Comparison of ENCODE assay signal across 22 cellular contexts in the genomic region with DNA sequence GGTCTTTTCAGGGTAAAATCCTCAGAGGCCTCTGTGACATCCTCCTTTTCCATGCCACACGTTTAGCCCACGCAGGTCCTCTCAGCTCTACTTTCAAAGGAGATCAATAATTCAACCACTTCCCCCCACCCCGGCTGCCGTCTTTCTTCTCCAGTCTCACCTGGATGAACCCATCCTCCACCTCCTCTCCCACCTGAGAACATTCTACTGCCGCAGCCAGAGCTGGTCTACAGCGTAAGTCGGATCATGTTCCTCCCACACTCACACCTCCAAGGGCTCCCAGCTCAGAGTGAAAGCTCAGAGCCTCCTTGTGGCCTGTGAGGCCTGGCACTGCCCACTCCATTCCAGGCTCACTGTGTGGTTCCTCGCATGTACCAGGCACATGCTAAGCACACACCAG.
DNase-seq lines count a peak whose midpoint lies in the region; ATAC-seq and TF ChIP-seq lines count a peak whose summit lies in the region.
"Had no signal": no experiment of that assay in that cellular context is flagged by ENCODE, and none has a peak within 500 bp of the region (broad histone marks: within the 10 kb centered on the region; RNA-seq: fewer than 3 reads in every experiment).

No MANE protein-coding gene starts in this region.

- no peaks in the 10 kb centered on the region for H3K79me2 ChIP-seq in GM23248 (ENCODE audit: insufficient read depth)

- H3K9me3 ChIP-seq in GM23248 (ENCODE audit: low read depth), result no peaks in the 10 kb centered on the region
- no peaks in the 10 kb centered on the region for H3K9me3 ChIP-seq in tibial artery
- H3K9me3 ChIP-seq: left ventricle myocardium inferior, upper lobe of right lung had no signal

- peak overlapping the region; percentile 9 for H3K27ac Mint-ChIP-seq in activated T-cell treated with anti-CD3 and anti-CD28 coated beads, Interleukin-2, amount 50 U/mL, for 24 hours
- H3K27ac Mint-ChIP-seq in activated naive CD8-positive, alpha-beta T cell treated with anti-CD3 and anti-CD28 coated beads, Interleukin-2, amount 50 U/mL, for 24 hours, result peak overlapping the region; percentile 58
- H3K27ac Mint-ChIP-seq: activated naive CD8-positive, alpha-beta T cell treated with anti-CD3 and anti-CD28 coated beads, Interleukin-2, amount 10 ng/mL, durations not matched to agents 7 days and 5 days; B cell had no signal

- in situ Hi-C loops in GM23248 (cut with MboI), result no loop called here

- intact Hi-C loops in posterior vena cava (cut with DNase I), result no loop called here
- intact Hi-C loops in tibial artery (cut with DNase I; ENCODE audit: low total_unique reads), result no loop called here

- peak overlapping the region; percentile 85 for H3K27ac ChIP-seq in GM23248
- no peak overlapping the region for H3K27ac ChIP-seq in tibial artery
- H3K27ac ChIP-seq: KMS-11, left ventricle myocardium inferior, RWPE1, SK-N-MC, upper lobe of right lung had no signal

- H3K4me1 Mint-ChIP-seq in activated T-cell treated with anti-CD3 and anti-CD28 coated beads, Interleukin-2, amount 50 U/mL, for 24 hours (ENCODE audit: low read depth), result peaks cover 58% of the 10 kb centered on the region
- H3K4me1 Mint-ChIP-seq in activated naive CD8-positive, alpha-beta T cell treated with anti-CD3 and anti-CD28 coated beads, Interleukin-2, amount 50 U/mL, for 24 hours, result peaks cover 35% of the 10 kb centered on the region

- no peaks in the 10 kb centered on the region for H3K9me2 ChIP-seq in GM23248 (ENCODE audit: insufficient read depth)

- H3K4me3 Mint-ChIP-seq in activated T-cell treated with anti-CD3 and anti-CD28 coated beads, Interleukin-2, amount 50 U/mL, for 24 hours, result no peak overlapping the region
- H3K4me3 Mint-ChIP-seq in activated naive CD8-positive, alpha-beta T cell treated with anti-CD3 and anti-CD28 coated beads, Interleukin-2, amount 50 U/mL, for 24 hours, result no peak overlapping the region
- H3K4me3 Mint-ChIP-seq: activated naive CD8-positive, alpha-beta T cell treated with anti-CD3 and anti-CD28 coated beads, Interleukin-2, amount 10 ng/mL, durations not matched to agents 7 days and 5 days; B cell had no signal

- H3K4me3 ChIP-seq in GM23248 (no peak overlapping the region), tibial artery (no peak overlapping the region)
- H3K4me3 ChIP-seq: left ventricle myocardium inferior, SK-N-MC, upper lobe of right lung had no signal

- WGBS in GM23248 (ENCODE audit: low coverage in 1 of 2, low lambda C conversion rate in 2 of 2, missing lambda C conversion rate in 2 of 2), 2 experiments, result 89 to 92% methylated on average over 8 of the region's 8 CpGs

- no peak for ATAC-seq in activated naive CD8-positive, alpha-beta T cell treated with anti-CD3 and anti-CD28 coated beads, Interleukin-2, amount 50 U/mL, for 24 hours
- no peak for ATAC-seq in HG03354 (IDR thresholded peaks at IDR 0.05; ENCODE audit: poor library complexity, severe bottlenecking, unreplicated experiment)
- no peak for ATAC-seq in SK-N-SH treated with all-trans-retinoic acid at 6 μM for 48 hours

- no peaks in the 10 kb centered on the region for H3K27me3 ChIP-seq in GM23248 (replicated peaks; ENCODE audit: insufficient read depth)
- no peaks in the 10 kb centered on the region for H3K27me3 ChIP-seq in tibial artery
- H3K27me3 ChIP-seq: upper lobe of right lung had no signal

- no peak for TF ChIP-seq CTCF in tibial artery (IDR thresholded peaks at IDR 0.05)

- H3F3A ChIP-seq in GM23248 (ENCODE audit: insufficient read depth), result peaks cover 26% of the 10 kb centered on the region

- H3K36me3 ChIP-seq in GM23248 (ENCODE audit: low read depth) (no peaks in the 10 kb centered on the region), tibial artery (no peaks in the 10 kb centered on the region)
- H3K36me3 ChIP-seq: left ventricle myocardium inferior, upper lobe of right lung had no signal

- H3K9ac ChIP-seq in GM23248, result peak overlapping the region; percentile 71; the same call in 1 of the 2 replicates
- H3K9ac ChIP-seq: KMS-11 had no signal

- H3K4me2 ChIP-seq in GM23248 (ENCODE audit: unreplicated experiment), result no peak overlapping the region
- H3K4me2 ChIP-seq: KMS-11 had no signal

- no peak overlapping the region for H2AFZ ChIP-seq in GM23248

- peaks cover 2% of the 10 kb centered on the region for H3K9me3 Mint-ChIP-seq in activated T-cell treated with anti-CD3 and anti-CD28 coated beads, Interleukin-2, amount 50 U/mL, for 24 hours
- no peaks in the 10 kb centered on the region for H3K9me3 Mint-ChIP-seq in activated naive CD8-positive, alpha-beta T cell treated with anti-CD3 and anti-CD28 coated beads, Interleukin-2, amount 50 U/mL, for 24 hours
- H3K9me3 Mint-ChIP-seq: activated naive CD8-positive, alpha-beta T cell treated with anti-CD3 and anti-CD28 coated beads, Interleukin-2, amount 10 ng/mL, durations not matched to agents 7 days and 5 days had no signal

- no peak for DNase-seq in activated T-cell treated with anti-CD3 and anti-CD28 coated beads, Interleukin-2, amount 50 U/mL, for 24 hours
- no peak for DNase-seq in activated T-cell treated with anti-CD3 and anti-CD28 coated beads for 4 hours
- no peak for DNase-seq in GM23248
- DNase-seq in activated naive CD8-positive, alpha-beta T cell treated with anti-CD3 and anti-CD28 coated beads, Interleukin-2, amount 50 U/mL, for 24 hours, result no peak
- DNase-seq in posterior vena cava (ENCODE audit: low spot score), result peak; percentile 57
- DNase-seq in tibial artery, result no peak
- DNase-seq: activated CD4-positive, alpha-beta T cell treated with anti-CD3 and anti-CD28 coated beads for 4 hours; dermis blood vessel endothelial cell; DMS153; HCEC 1CT; NCI-H1417 treated with DMSO at 0.1 percent for 48 hours; NCI-H2081; stimulated activated CD8-positive, alpha-beta memory T cell treated with anti-CD3 and anti-CD28 coated beads, Interleukin-4, amount 100 ng/mL, for 48 hours had no signal

- no peaks in the 10 kb centered on the region for H4K20me1 ChIP-seq in GM23248 (ENCODE audit: insufficient read depth)

- no peaks in the 10 kb centered on the region for H3K27me3 Mint-ChIP-seq in activated T-cell treated with anti-CD3 and anti-CD28 coated beads, Interleukin-2, amount 50 U/mL, for 24 hours
- H3K27me3 Mint-ChIP-seq in activated naive CD8-positive, alpha-beta T cell treated with anti-CD3 and anti-CD28 coated beads, Interleukin-2, amount 50 U/mL, for 24 hours, result no peaks in the 10 kb centered on the region
- H3K27me3 Mint-ChIP-seq: activated naive CD8-positive, alpha-beta T cell treated with anti-CD3 and anti-CD28 coated beads, Interleukin-2, amount 10 ng/mL, durations not matched to agents 7 days and 5 days; B cell had no signal

- H3K36me3 Mint-ChIP-seq in activated T-cell treated with anti-CD3 and anti-CD28 coated beads, Interleukin-2, amount 50 U/mL, for 24 hours (ENCODE audit: low read depth), result peaks cover 10% of the 10 kb centered on the region
- H3K36me3 Mint-ChIP-seq in activated naive CD8-positive, alpha-beta T cell treated with anti-CD3 and anti-CD28 coated beads, Interleukin-2, amount 50 U/mL, for 24 hours (ENCODE audit: low read depth), result peaks cover 5% of the 10 kb centered on the region

- H3K4me1 ChIP-seq in GM23248 (ENCODE audit: insufficient read depth), result peaks cover 44% of the 10 kb centered on the region
- peaks cover 0 to 14% (median 3%) of the 10 kb centered on the region in 4 donors for H3K4me1 ChIP-seq in tibial artery
- H3K4me1 ChIP-seq: upper lobe of right lung had no signal

TF ChIP-seq in SK-N-SH treated with all-trans-retinoic acid at 6 μM for 48 hours, 23 proteins besides CTCF, POLR2A, EP300 and RAD21 (continues in another document):
- no peak for TF ChIP-seq RARB (CRISPR knock-in tag; IDR thresholded peaks at IDR 0.05)
- no peak for TF ChIP-seq SNAI2 (CRISPR knock-in tag; IDR thresholded peaks at IDR 0.05)
- TF ChIP-seq ZFP3 (CRISPR knock-in tag; IDR thresholded peaks at IDR 0.05), result no peak
- no peak for TF ChIP-seq TOX (CRISPR knock-in tag; IDR thresholded peaks at IDR 0.05; ENCODE audit: borderline replicate concordance)
- TF ChIP-seq ARNTL (CRISPR knock-in tag; IDR thresholded peaks at IDR 0.05; ENCODE audit: borderline replicate concordance, low read depth), result no peak
- TF ChIP-seq ISL1 (CRISPR knock-in tag; IDR thresholded peaks at IDR 0.05), result no peak
- TF ChIP-seq ZNF8 (CRISPR knock-in tag; IDR thresholded peaks at IDR 0.05), result no peak
- TF ChIP-seq, protein P1, sequence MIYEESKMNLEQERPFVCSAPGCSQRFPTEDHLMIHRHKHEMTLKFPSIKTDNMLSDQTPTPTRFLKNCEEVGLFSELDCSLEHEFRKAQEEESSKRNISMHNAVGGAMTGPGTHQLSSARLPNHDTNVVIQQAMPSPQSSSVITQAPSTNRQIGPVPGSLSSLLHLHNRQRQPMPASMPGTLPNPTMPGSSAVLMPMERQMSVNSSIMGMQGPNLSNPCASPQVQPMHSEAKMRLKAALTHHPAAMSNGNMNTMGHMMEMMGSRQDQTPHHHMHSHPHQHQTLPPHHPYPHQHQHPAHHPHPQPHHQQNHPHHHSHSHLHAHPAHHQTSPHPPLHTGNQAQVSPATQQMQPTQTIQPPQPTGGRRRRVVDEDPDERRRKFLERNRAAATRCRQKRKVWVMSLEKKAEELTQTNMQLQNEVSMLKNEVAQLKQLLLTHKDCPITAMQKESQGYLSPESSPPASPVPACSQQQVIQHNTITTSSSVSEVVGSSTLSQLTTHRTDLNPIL (CRISPR knock-in tag; IDR thresholded peaks at IDR 0.05; ENCODE audit: low read depth), result no peak
- no peak for TF ChIP-seq ZNF565 (CRISPR knock-in tag; conservative IDR thresholded peaks at IDR 0.05; ENCODE audit: low read depth)
- TF ChIP-seq, protein P2, sequence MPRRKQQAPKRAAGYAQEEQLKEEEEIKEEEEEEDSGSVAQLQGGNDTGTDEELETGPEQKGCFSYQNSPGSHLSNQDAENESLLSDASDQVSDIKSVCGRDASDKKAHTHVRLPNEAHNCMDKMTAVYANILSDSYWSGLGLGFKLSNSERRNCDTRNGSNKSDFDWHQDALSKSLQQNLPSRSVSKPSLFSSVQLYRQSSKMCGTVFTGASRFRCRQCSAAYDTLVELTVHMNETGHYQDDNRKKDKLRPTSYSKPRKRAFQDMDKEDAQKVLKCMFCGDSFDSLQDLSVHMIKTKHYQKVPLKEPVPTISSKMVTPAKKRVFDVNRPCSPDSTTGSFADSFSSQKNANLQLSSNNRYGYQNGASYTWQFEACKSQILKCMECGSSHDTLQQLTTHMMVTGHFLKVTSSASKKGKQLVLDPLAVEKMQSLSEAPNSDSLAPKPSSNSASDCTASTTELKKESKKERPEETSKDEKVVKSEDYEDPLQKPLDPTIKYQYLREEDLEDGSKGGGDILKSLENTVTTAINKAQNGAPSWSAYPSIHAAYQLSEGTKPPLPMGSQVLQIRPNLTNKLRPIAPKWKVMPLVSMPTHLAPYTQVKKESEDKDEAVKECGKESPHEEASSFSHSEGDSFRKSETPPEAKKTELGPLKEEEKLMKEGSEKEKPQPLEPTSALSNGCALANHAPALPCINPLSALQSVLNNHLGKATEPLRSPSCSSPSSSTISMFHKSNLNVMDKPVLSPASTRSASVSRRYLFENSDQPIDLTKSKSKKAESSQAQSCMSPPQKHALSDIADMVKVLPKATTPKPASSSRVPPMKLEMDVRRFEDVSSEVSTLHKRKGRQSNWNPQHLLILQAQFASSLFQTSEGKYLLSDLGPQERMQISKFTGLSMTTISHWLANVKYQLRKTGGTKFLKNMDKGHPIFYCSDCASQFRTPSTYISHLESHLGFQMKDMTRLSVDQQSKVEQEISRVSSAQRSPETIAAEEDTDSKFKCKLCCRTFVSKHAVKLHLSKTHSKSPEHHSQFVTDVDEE (CRISPR knock-in tag; IDR thresholded peaks at IDR 0.05), result no peak
